Comparison of ENCODE assay signal across 9 cellular contexts in genomic region chr7:22576941-22577927, GRCh38.
A peak's percentile ranks its signal among the peaks of the same experiment; 100 is the strongest.
DNase-seq lines count a peak whose midpoint lies in the region; TF ChIP-seq lines count a peak whose summit lies in the region.
"Had no signal": no experiment of that assay in that cellular context is flagged by ENCODE, and none has a peak within 500 bp of the region (broad histone marks: within the 10 kb centered on the region; RNA-seq: fewer than 3 reads in every experiment).

No MANE protein-coding gene starts in this region.

- peak overlapping the region; percentile 91 for H3K27ac Mint-ChIP-seq in chondrocyte (ENCODE audit: unreplicated experiment)
- H3K27ac Mint-ChIP-seq in activated CD4-positive, alpha-beta memory T cell treated with anti-CD3 and anti-CD28 coated beads for 36 hours = no peak overlapping the region
- H3K27ac Mint-ChIP-seq in CD8-positive, alpha-beta memory T cell = no peak overlapping the region

- peaks cover 3% of the 10 kb centered on the region for H3K9me3 Mint-ChIP-seq in chondrocyte (ENCODE audit: low read depth)
- H3K9me3 Mint-ChIP-seq in activated CD4-positive, alpha-beta memory T cell treated with anti-CD3 and anti-CD28 coated beads for 36 hours = no peaks in the 10 kb centered on the region
- H3K9me3 Mint-ChIP-seq in CD8-positive, alpha-beta memory T cell = peaks cover 0 to 2% (median 0%) of the 10 kb centered on the region in 5 donors

- DNase-seq in Kasumi-1 (lab: John Stamatoyannopoulos, UW) = peak; percentile 91 to 93
- no peak for DNase-seq in chondrocyte (ENCODE audit: low spot score)
- peak; percentile 76 to 83 for DNase-seq in lower leg skin (ENCODE audit: low spot score in 2 of 2)
- peak in 1 of 2 donors; percentile 75 for DNase-seq in tibial nerve (ENCODE audit: low spot score in 2 of 2)
- no peak for DNase-seq in activated CD4-positive, alpha-beta memory T cell treated with anti-CD3 and anti-CD28 coated beads for 36 hours
- DNase-seq in CD8-positive, alpha-beta memory T cell = no peak
- DNase-seq in OCI-M1 (lab: John Stamatoyannopoulos, UW) = no peak
- no peak for DNase-seq in activated naive CD4-positive, alpha-beta T cell treated with anti-CD3 and anti-CD28 coated beads, Interleukin-2, amount 50 U/mL, for 16 hours
- DNase-seq: stimulated activated CD4-positive, alpha-beta T cell treated with anti-CD3 and anti-CD28 coated beads, Interleukin-4, amount 100 ng/mL, for 4 hours had no signal

- intact Hi-C loops in lower leg skin (cut with DNase I; ENCODE audit: low total_unique reads) = no loop called here
- intact Hi-C loops in activated CD4-positive, alpha-beta memory T cell treated with anti-CD3 and anti-CD28 coated beads for 36 hours (cut with micrococcal nuclease) = no loop called here

- H3K27me3 Mint-ChIP-seq in chondrocyte (ENCODE audit: low read depth) = peaks cover 1% of the 10 kb centered on the region
- peaks cover 19% of the 10 kb centered on the region for H3K27me3 Mint-ChIP-seq in activated CD4-positive, alpha-beta memory T cell treated with anti-CD3 and anti-CD28 coated beads for 36 hours
- H3K27me3 Mint-ChIP-seq in CD8-positive, alpha-beta memory T cell = peaks cover 9 to 21% of the 10 kb centered on the region in 2 donors

- H3K27me3 ChIP-seq in tibial nerve = no peaks in the 10 kb centered on the region
- no peaks in the 10 kb centered on the region for H3K27me3 ChIP-seq in CD8-positive, alpha-beta memory T cell (ENCODE audit: insufficient read depth, low read length, poor library complexity, severe bottlenecking)

- POLR2A ChIA-PET in activated CD4-positive, alpha-beta memory T cell treated with anti-CD3 and anti-CD28 coated beads for 36 hours (lab: Charles Lee) = no interaction called here
- POLR2A ChIA-PET in CD8-positive, alpha-beta memory T cell (lab: Charles Lee) = no interaction called here

- TF ChIP-seq CTCF in chondrocyte (IDR thresholded peaks at IDR 0.05) = peak; percentile 39
- no peak for TF ChIP-seq CTCF in lower leg skin (IDR thresholded peaks at IDR 0.05)
- TF ChIP-seq CTCF in tibial nerve (IDR thresholded peaks at IDR 0.05) = no peak

- no peaks in the 10 kb centered on the region for H3K9me3 ChIP-seq in tibial nerve
- H3K9me3 ChIP-seq in CD8-positive, alpha-beta memory T cell (ENCODE audit: low read length) = no peaks in the 10 kb centered on the region

- no peak for TF ChIP-seq POLR2A in lower leg skin (IDR thresholded peaks at IDR 0.05)
- no peak for TF ChIP-seq POLR2A in tibial nerve (IDR thresholded peaks at IDR 0.05)

- CTCF ChIA-PET in activated CD4-positive, alpha-beta memory T cell treated with anti-CD3 and anti-CD28 coated beads for 36 hours (lab: Charles Lee) = interaction anchor here (0.6 to 2.0 kb wide), 5 partner anchors 18 to 477 kb away, joined by 3 to 9 read pairs (median 5); no protein-coding TSS in a partner anchor
- CTCF ChIA-PET in CD8-positive, alpha-beta memory T cell (lab: Charles Lee) = no interaction called here

- H3K4me1 Mint-ChIP-seq in chondrocyte (ENCODE audit: low read depth) = peaks cover 42% of the 10 kb centered on the region
- no peaks in the 10 kb centered on the region for H3K4me1 Mint-ChIP-seq in activated CD4-positive, alpha-beta memory T cell treated with anti-CD3 and anti-CD28 coated beads for 36 hours (ENCODE audit: low read depth)
- no peaks in the 10 kb centered on the region for H3K4me1 Mint-ChIP-seq in CD8-positive, alpha-beta memory T cell

- WGBS in lower leg skin, 2 donors = 60 to 62% methylated on average over 11 of the region's 11 CpGs
- WGBS in tibial nerve, 2 donors = 54 to 58% methylated on average over 11 of the region's 11 CpGs

- H3K4me1 ChIP-seq in tibial nerve = peaks cover 0 to 25% (median 5%) of the 10 kb centered on the region in 4 donors
- H3K4me1 ChIP-seq in CD8-positive, alpha-beta memory T cell (ENCODE audit: insufficient read depth, low read length) = no peaks in the 10 kb centered on the region

- H3K4me3 Mint-ChIP-seq in chondrocyte (ENCODE audit: unreplicated experiment) = no peak overlapping the region
- no peak overlapping the region for H3K4me3 Mint-ChIP-seq in activated CD4-positive, alpha-beta memory T cell treated with anti-CD3 and anti-CD28 coated beads for 36 hours
- no peak overlapping the region for H3K4me3 Mint-ChIP-seq in CD8-positive, alpha-beta memory T cell

- H3K27ac ChIP-seq in tibial nerve = peak overlapping the region in 3 of 4 donors; percentile 17 to 81 (median 61)
- H3K27ac ChIP-seq in CD8-positive, alpha-beta memory T cell (ENCODE audit: low read depth, low read length) = no peak overlapping the region

- H3K36me3 Mint-ChIP-seq in chondrocyte (ENCODE audit: low read depth) = no peaks in the 10 kb centered on the region
- H3K36me3 Mint-ChIP-seq in activated CD4-positive, alpha-beta memory T cell treated with anti-CD3 and anti-CD28 coated beads for 36 hours = no peaks in the 10 kb centered on the region
- no peaks in the 10 kb centered on the region for H3K36me3 Mint-ChIP-seq in CD8-positive, alpha-beta memory T cell

- TF ChIP-seq EP300 in tibial nerve (IDR thresholded peaks at IDR 0.05) = peak; percentile 76 to 97

- no peak overlapping the region for H3K4me3 ChIP-seq in lower leg skin (ENCODE audit: low read depth, poor library complexity, severe bottlenecking)
- H3K4me3 ChIP-seq in tibial nerve = no peak overlapping the region
- H3K4me3 ChIP-seq in CD8-positive, alpha-beta memory T cell (ENCODE audit: low read length) = no peak overlapping the region

- no peaks in the 10 kb centered on the region for H3K36me3 ChIP-seq in tibial nerve
- no peaks in the 10 kb centered on the region for H3K36me3 ChIP-seq in CD8-positive, alpha-beta memory T cell (ENCODE audit: insufficient read depth, low read length)

Comparison
In these comparisons a context has a peak if more than half of its experiments do, and no peak if none do; other contexts are left out.
1. DNase-seq: peak in Kasumi-1 (2 of 2) and lower leg skin (2 of 2); none in chondrocyte (single experiment), activated CD4-positive, alpha-beta memory T cell treated with anti-CD3 and anti-CD28 coated beads for 36 hours (single experiment), CD8-positive, alpha-beta memory T cell (0 of 5), OCI-M1 (single experiment) and activated naive CD4-positive, alpha-beta T cell treated with anti-CD3 and anti-CD28 coated beads, Interleukin-2, amount 50 U/mL, for 16 hours (single experiment).